In the genomic region with DNA sequence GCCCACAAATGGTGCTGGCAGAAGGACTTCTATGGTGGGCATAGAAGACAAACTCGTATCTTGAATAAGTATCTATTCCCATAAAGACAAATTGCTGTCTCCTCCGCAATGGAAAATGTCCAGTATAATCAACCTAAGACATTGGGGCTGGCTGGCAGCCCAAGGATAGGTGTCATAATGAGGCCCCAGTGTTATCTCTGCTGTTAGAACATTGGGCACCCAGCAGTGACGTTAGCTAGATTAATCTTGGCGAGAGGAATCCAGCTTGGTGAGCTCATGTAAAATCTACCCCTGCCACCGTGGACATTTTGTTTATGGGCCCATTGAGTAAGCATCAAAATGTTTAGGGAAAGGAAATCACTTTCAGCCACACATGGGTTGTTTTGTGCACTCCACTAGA, we compare ENCODE assay signal across 1 cellular context.
TF ChIP-seq lines count a peak whose summit lies in the region.

No MANE protein-coding gene starts in this region.

TF ChIP-seq in WTC11, 78 proteins besides CTCF, POLR2A, EP300 and RAD21 (continued from another document):
- TF ChIP-seq, protein P1, sequence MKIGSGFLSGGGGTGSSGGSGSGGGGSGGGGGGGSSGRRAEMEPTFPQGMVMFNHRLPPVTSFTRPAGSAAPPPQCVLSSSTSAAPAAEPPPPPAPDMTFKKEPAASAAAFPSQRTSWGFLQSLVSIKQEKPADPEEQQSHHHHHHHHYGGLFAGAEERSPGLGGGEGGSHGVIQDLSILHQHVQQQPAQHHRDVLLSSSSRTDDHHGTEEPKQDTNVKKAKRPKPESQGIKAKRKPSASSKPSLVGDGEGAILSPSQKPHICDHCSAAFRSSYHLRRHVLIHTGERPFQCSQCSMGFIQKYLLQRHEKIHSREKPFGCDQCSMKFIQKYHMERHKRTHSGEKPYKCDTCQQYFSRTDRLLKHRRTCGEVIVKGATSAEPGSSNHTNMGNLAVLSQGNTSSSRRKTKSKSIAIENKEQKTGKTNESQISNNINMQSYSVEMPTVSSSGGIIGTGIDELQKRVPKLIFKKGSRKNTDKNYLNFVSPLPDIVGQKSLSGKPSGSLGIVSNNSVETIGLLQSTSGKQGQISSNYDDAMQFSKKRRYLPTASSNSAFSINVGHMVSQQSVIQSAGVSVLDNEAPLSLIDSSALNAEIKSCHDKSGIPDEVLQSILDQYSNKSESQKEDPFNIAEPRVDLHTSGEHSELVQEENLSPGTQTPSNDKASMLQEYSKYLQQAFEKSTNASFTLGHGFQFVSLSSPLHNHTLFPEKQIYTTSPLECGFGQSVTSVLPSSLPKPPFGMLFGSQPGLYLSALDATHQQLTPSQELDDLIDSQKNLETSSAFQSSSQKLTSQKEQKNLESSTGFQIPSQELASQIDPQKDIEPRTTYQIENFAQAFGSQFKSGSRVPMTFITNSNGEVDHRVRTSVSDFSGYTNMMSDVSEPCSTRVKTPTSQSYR (CRISPR knock-in tag; IDR thresholded peaks at IDR 0.05), result no peak
